ENCODE assay signal across 1 cellular context in genomic region chr20:35279040-35279439, GRCh38.
TF ChIP-seq lines count a peak whose summit lies in the region.

No MANE protein-coding gene starts in this region.

TF ChIP-seq in HepG2, 621 proteins besides CTCF, POLR2A, EP300 and RAD21:
- peak; percentile 46 for TF ChIP-seq RBFOX2 (IDR thresholded peaks at IDR 0.05; ENCODE audit: low read depth, low read length)
- TF ChIP-seq AGO2 (optimal IDR thresholded peaks at IDR 0.05; ENCODE audit: low read depth, low read length), result peak; percentile 58
- no peak for TF ChIP-seq JDP2 (CRISPR knock-in tag; IDR thresholded peaks at IDR 0.05; ENCODE audit: borderline replicate concordance)
TF ChIP-seq in HepG2: peak in this region for 2.
